ENCODE assay signal across 8 cellular contexts in the genomic region with DNA sequence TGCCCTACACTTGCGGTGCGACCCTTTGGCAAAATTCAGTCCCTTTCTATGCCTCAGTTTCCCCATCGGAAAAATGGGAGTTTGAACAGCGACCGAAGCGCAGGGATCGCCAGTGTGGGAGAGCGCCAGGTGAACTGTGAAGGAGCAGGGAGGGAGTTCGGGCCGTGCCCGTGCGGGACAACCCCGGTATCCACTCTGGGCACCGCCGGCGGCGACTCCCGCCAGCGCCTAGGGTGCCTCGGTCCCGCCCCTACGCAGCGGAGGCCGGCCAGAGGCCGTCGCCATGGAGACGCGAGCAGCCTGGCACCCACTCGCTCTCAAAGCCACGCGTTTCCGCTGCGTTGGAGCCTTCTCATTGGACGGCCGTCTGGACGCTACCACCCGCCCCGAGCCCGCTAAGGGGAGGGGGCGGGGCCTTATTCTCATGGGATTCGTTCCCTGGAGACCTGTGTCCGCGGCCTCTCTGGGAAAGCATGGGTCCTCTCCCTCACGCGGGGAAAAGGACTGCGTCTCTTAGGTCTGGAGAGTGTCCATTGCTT. TPM values are rescaled to one million over a fixed set of nuclear protein-coding genes. Genes with fewer than 3 reads are reported as not detected.
DNase-seq lines count a peak whose midpoint lies in the region; ATAC-seq and TF ChIP-seq lines count a peak whose summit lies in the region.

No MANE protein-coding gene starts in this region.

- H3K36me3 Mint-ChIP-seq in immature natural killer cell: no peaks in the 10 kb centered on the region

- peak overlapping the region; percentile 86 to 96 (median 93) for H3K27ac ChIP-seq in spleen

- TF ChIP-seq CTCF in WI38 (IDR thresholded peaks at IDR 0.05; ENCODE audit: low read depth, low read length): no peak
- TF ChIP-seq CTCF in cardiac fibroblast (IDR thresholded peaks at IDR 0.05; ENCODE audit: low read depth, low read length): no peak
- no peak for TF ChIP-seq CTCF in spleen (IDR thresholded peaks at IDR 0.05 in 8 of 11, conservative IDR thresholded peaks at IDR 0.05 in 3 of 11)

- intact Hi-C loops in spleen (cut with DNase I; ENCODE audit: low total_unique reads): no loop called here

- in situ Hi-C loops in ACHN (cut with HindIII; ENCODE audit: low pct_ligation_motif_present, low pct_unique_long_range_greater_than_20kb, low sequenced_read_pairs): no loop called here

- peak; percentile 100 for DNase-seq in ACHN
- DNase-seq in NCI-H2196 treated with DMSO at 0.1 percent for 48 hours (lab: John Stamatoyannopoulos, UW; ENCODE audit: unreplicated experiment): peak; percentile 95
- DNase-seq in cardiac fibroblast (ENCODE audit: low read depth in 2 of 2): peak; percentile 98
- peak; percentile 98 to 99 (median 98) for DNase-seq in immature natural killer cell
- peak; percentile 99 for DNase-seq in spleen

- ATAC-seq in GM18873 (IDR thresholded peaks at IDR 0.05; ENCODE audit: low FRiP score, unreplicated experiment) (peak; percentile 65), HG03135 (IDR thresholded peaks at IDR 0.05; ENCODE audit: unreplicated experiment) (peak; percentile 69)

- H3K27me3 Mint-ChIP-seq in immature natural killer cell (ENCODE audit: low read depth in 3 of 3): peaks cover 8 to 13% (median 8%) of the 10 kb centered on the region in 3 donors

- H3K4me3 ChIP-seq in WI38 (ENCODE audit: low read depth, low read length): peak overlapping the region; percentile 88
- H3K4me3 ChIP-seq in cardiac fibroblast (replicated peaks in 1 of 2; ENCODE audit: low read depth in 2 of 2, low read length in 2 of 2): peak overlapping the region; percentile 77 to 84
- peak overlapping the region; percentile 81 to 98 (median 95) for H3K4me3 ChIP-seq in spleen

- H3K4me1 Mint-ChIP-seq in immature natural killer cell: peaks cover 25 to 38% of the 10 kb centered on the region in 2 donors

- no peaks in the 10 kb centered on the region for H3K9me3 Mint-ChIP-seq in immature natural killer cell

- H3K27me3 ChIP-seq in spleen (replicated peaks in 1 of 7): no peaks in the 10 kb centered on the region

- no peaks in the 10 kb centered on the region for H3K36me3 ChIP-seq in spleen

- peak overlapping the region; percentile 89 to 97 (median 95) for H3K27ac Mint-ChIP-seq in immature natural killer cell

- WGBS in spleen, 5 donors: 0 to 1% (median 1%) methylated on average over 44 to 46 of the region's 46 CpGs

- H3K4me1 ChIP-seq in spleen: peaks cover 34 to 63% (median 57%) of the 10 kb centered on the region in 6 donors

- peak overlapping the region; percentile 92 to 95 (median 93) for H3K4me3 Mint-ChIP-seq in immature natural killer cell

- H3K9me3 ChIP-seq in spleen: no peaks in the 10 kb centered on the region

- TF ChIP-seq POLR2A in spleen (IDR thresholded peaks at IDR 0.05): peak in 1 of 3 donors; percentile 63

RNA-seq across cellular contexts. Expression of gene MLEC, which starts 0.7 kb away (rescaled TPM):
- polyA plus RNA-seq in immature natural killer cell (100 to 1,000 TPM in 1 of 3 donors, 10 to 100 TPM in 2; 77.7 to 109 (median 81.6) TPM), spleen (10 to 100 TPM in 2 of 3 donors, 1 to 10 TPM in 1; 7.7 to 22.6 (median 10.9) TPM)
- 100 to 1,000 TPM in 1 of 7 donors, 10 to 100 TPM in 6; 60.1 to 117 (median 78.5) TPM for total RNA-seq in spleen

RNA-seq across cellular contexts. Expression of gene UNC119B, which starts 24.0 kb away (rescaled TPM):
- polyA plus RNA-seq in immature natural killer cell (1 to 10 TPM; 5.1 to 6.2 (median 5.8) TPM), spleen (10 to 100 TPM in 1 of 3 donors, 1 to 10 TPM in 2; 5.5 to 17.3 (median 8.1) TPM)
- total RNA-seq in spleen: 10 to 100 TPM; 13.0 to 32.2 (median 29.8) TPM

RNA-seq across cellular contexts. Expression of gene ACADS, which starts 39.4 kb away (rescaled TPM):
- polyA plus RNA-seq in immature natural killer cell: 10 to 100 TPM; 27.1 to 48.3 (median 40.8) TPM
- total RNA-seq in spleen: 10 to 100 TPM; 21.4 to 55.1 (median 35.1) TPM
- 10 to 100 TPM; 21.2 to 66.4 (median 40.1) TPM for polyA plus RNA-seq in spleen

RNA-seq across cellular contexts. Expression of gene CABP1, which starts 45.8 kb away (rescaled TPM):
- polyA plus RNA-seq in immature natural killer cell: not detected
- total RNA-seq in spleen: 1 to 10 TPM in 1 of 7 donors, under 1 TPM in 5, not detected in 1; 0.27 to 1.2 (median 0.60) TPM
- 1 to 10 TPM in 1 of 3 donors, under 1 TPM in 2; 0.49 to 2.8 (median 0.57) TPM for polyA plus RNA-seq in spleen

Comparison
In these comparisons a context has a peak if more than half of its experiments do, and no peak if none do; other contexts are left out.
1. Peak in every context shown above with its lines: DNase-seq, ATAC-seq, H3K4me3 ChIP-seq and H3K27ac ChIP-seq.